12 cellular contexts compared by ENCODE assay signal in genomic region chr5:125005287-125005686, GRCh38.
DNase-seq lines count a peak whose midpoint lies in the region; ATAC-seq and TF ChIP-seq lines count a peak whose summit lies in the region.
"Had no signal": no experiment of that assay in that cellular context is flagged by ENCODE, and none has a peak within 500 bp of the region (broad histone marks: within the 10 kb centered on the region; RNA-seq: fewer than 3 reads in every experiment).

No MANE protein-coding gene starts in this region.

- no peaks in the 10 kb centered on the region for H3K79me2 ChIP-seq in OCI-LY1 (ENCODE audit: insufficient read depth, low read length)

- H3K9me2 ChIP-seq in OCI-LY1 (ENCODE audit: low read depth, low read length), result no peaks in the 10 kb centered on the region

- no peaks in the 10 kb centered on the region for H3K36me3 ChIP-seq in OCI-LY1 (ENCODE audit: insufficient read depth, low read length)

- peak; percentile 18 for DNase-seq in NCI-H1694 treated with DMSO at 0.1 percent for 48 hours (lab: John Stamatoyannopoulos, UW)
- no peak for DNase-seq in NCI-H1694 (lab: John Stamatoyannopoulos, UW)
- DNase-seq in amniotic stem cell (lab: John Stamatoyannopoulos, UW), result no peak
- DNase-seq in natural killer cell treated with Interleukin-12 subunit alpha and Interleukin-12 subunit beta and Interleukin-15 and Interleukin-18, amount 100 ng/mL, for 72 hours (ENCODE audit: low spot score), result no peak
- DNase-seq in GM19238 (ENCODE audit: insufficient read length, low spot score), result no peak
- DNase-seq: DMS153, NCI-H2029 treated with DMSO at 0.1 percent for 48 hours, substantia nigra had no signal

- H3K9me3 Mint-ChIP-seq in stimulated activated memory B cell treated with anti-CD40 and anti-IgM and Interleukin-4, amounts not matched to agents 10 μg/mL and 1 μg/mL and 100 μg/mL, for 72 hours, result no peaks in the 10 kb centered on the region
- H3K9me3 Mint-ChIP-seq in natural killer cell treated with Interleukin-12 subunit alpha and Interleukin-12 subunit beta and Interleukin-15 and Interleukin-18, amount 100 ng/mL, for 72 hours, result peaks cover 6% of the 10 kb centered on the region

- H3K36me3 Mint-ChIP-seq in stimulated activated memory B cell treated with anti-CD40 and anti-IgM and Interleukin-4, amounts not matched to agents 10 μg/mL and 1 μg/mL and 100 μg/mL, for 72 hours, result no peaks in the 10 kb centered on the region
- H3K36me3 Mint-ChIP-seq in natural killer cell treated with Interleukin-12 subunit alpha and Interleukin-12 subunit beta and Interleukin-15 and Interleukin-18, amount 100 ng/mL, for 72 hours, result no peaks in the 10 kb centered on the region

- peak overlapping the region; percentile 32 for H3K4me3 ChIP-seq in OCI-LY1 (ENCODE audit: low read depth, low read length, poor library complexity, severe bottlenecking)

- H3K9me3 ChIP-seq in OCI-LY1 (ENCODE audit: low read length), result no peaks in the 10 kb centered on the region

- no peaks in the 10 kb centered on the region for H4K20me1 ChIP-seq in OCI-LY1 (ENCODE audit: insufficient read depth, low read length)

- peaks cover 50% of the 10 kb centered on the region for H3K4me1 Mint-ChIP-seq in stimulated activated memory B cell treated with anti-CD40 and anti-IgM and Interleukin-4, amounts not matched to agents 10 μg/mL and 1 μg/mL and 100 μg/mL, for 72 hours
- H3K4me1 Mint-ChIP-seq in natural killer cell treated with Interleukin-12 subunit alpha and Interleukin-12 subunit beta and Interleukin-15 and Interleukin-18, amount 100 ng/mL, for 72 hours (ENCODE audit: low read depth in 2 of 2), result peaks cover 4 to 16% of the 10 kb centered on the region in 2 donors

- ATAC-seq in HG03025 (IDR thresholded peaks at IDR 0.05; ENCODE audit: low FRiP score, unreplicated experiment), result peak; percentile 55
- ATAC-seq in stimulated activated memory B cell treated with anti-CD40 and anti-IgM and Interleukin-4, amounts not matched to agents 10 μg/mL and 1 μg/mL and 100 μg/mL, for 72 hours, result peak; percentile 68
- ATAC-seq in natural killer cell treated with Interleukin-12 subunit alpha and Interleukin-12 subunit beta and Interleukin-15 and Interleukin-18, amount 100 ng/mL, for 72 hours, result no peak
- ATAC-seq: HCT116 had no signal

- no peaks in the 10 kb centered on the region for H3K27me3 Mint-ChIP-seq in stimulated activated memory B cell treated with anti-CD40 and anti-IgM and Interleukin-4, amounts not matched to agents 10 μg/mL and 1 μg/mL and 100 μg/mL, for 72 hours
- H3K27me3 Mint-ChIP-seq in natural killer cell treated with Interleukin-12 subunit alpha and Interleukin-12 subunit beta and Interleukin-15 and Interleukin-18, amount 100 ng/mL, for 72 hours, result no peaks in the 10 kb centered on the region

- H3K9ac ChIP-seq in OCI-LY1 (ENCODE audit: low read length), result peak overlapping the region; percentile 59

- H2AFZ ChIP-seq in OCI-LY1 (ENCODE audit: low read length), result no peak overlapping the region

- peak overlapping the region; percentile 97 for H3K27ac ChIP-seq in OCI-LY1 (ENCODE audit: low read depth, low read length, poor library complexity, severe bottlenecking)

- H3K27me3 ChIP-seq in OCI-LY1 (ENCODE audit: insufficient read depth, low read length), result no peaks in the 10 kb centered on the region

- TF ChIP-seq CTCF in OCI-LY1 (IDR thresholded peaks at IDR 0.05; ENCODE audit: low read length), result no peak

- peak overlapping the region; percentile 22 for H3K4me3 Mint-ChIP-seq in stimulated activated memory B cell treated with anti-CD40 and anti-IgM and Interleukin-4, amounts not matched to agents 10 μg/mL and 1 μg/mL and 100 μg/mL, for 72 hours
- H3K4me3 Mint-ChIP-seq in natural killer cell treated with Interleukin-12 subunit alpha and Interleukin-12 subunit beta and Interleukin-15 and Interleukin-18, amount 100 ng/mL, for 72 hours, result no peak overlapping the region

- H3K27ac Mint-ChIP-seq in stimulated activated memory B cell treated with anti-CD40 and anti-IgM and Interleukin-4, amounts not matched to agents 10 μg/mL and 1 μg/mL and 100 μg/mL, for 72 hours, result peak overlapping the region; percentile 84
- no peak overlapping the region for H3K27ac Mint-ChIP-seq in natural killer cell treated with Interleukin-12 subunit alpha and Interleukin-12 subunit beta and Interleukin-15 and Interleukin-18, amount 100 ng/mL, for 72 hours

- 0 out of 2 replicates have a peak, but pooled peaks cover 11% of the 10 kb centered on the region for H3F3A ChIP-seq in OCI-LY1 (ENCODE audit: insufficient read depth, low read length)

- peak overlapping the region; percentile 74 for H3K4me2 ChIP-seq in OCI-LY1 (ENCODE audit: low read length)

- H3K4me1 ChIP-seq in OCI-LY1 (ENCODE audit: insufficient read depth, low read length, severe bottlenecking), result peaks cover 93% of the 10 kb centered on the region

Comparison
In these comparisons a context has a peak if more than half of its experiments do, and no peak if none do; other contexts are left out.
1. ATAC-seq: peak in HG03025 (single experiment) and stimulated activated memory B cell treated with anti-CD40 and anti-IgM and Interleukin-4, amounts not matched to agents 10 μg/mL and 1 μg/mL and 100 μg/mL, for 72 hours (single experiment); none in natural killer cell treated with Interleukin-12 subunit alpha and Interleukin-12 subunit beta and Interleukin-15 and Interleukin-18, amount 100 ng/mL, for 72 hours (0 of 2).